ENCODE assay signal across 17 cellular contexts in genomic region chr9:34098307-34098706, GRCh38. TPM values are rescaled to one million over a fixed set of nuclear protein-coding genes. Genes with fewer than 3 reads are reported as not detected.
A peak's percentile ranks its signal among the peaks of the same experiment; 100 is the strongest.
DNase-seq lines count a peak whose midpoint lies in the region; ATAC-seq, FAIRE-seq and TF ChIP-seq lines count a peak whose summit lies in the region.
"Had no signal": no experiment of that assay in that cellular context is flagged by ENCODE, and none has a peak within 500 bp of the region (broad histone marks: within the 10 kb centered on the region; RNA-seq: fewer than 3 reads in every experiment).

No MANE protein-coding gene starts in this region.

- no peak overlapping the region for H2AFZ ChIP-seq in OCI-LY3 (ENCODE audit: low read depth, low read length)
- H2AFZ ChIP-seq in neural progenitor cell (replicated peaks), result no peak overlapping the region

- no peaks in the 10 kb centered on the region for H3K4me1 Mint-ChIP-seq in neural progenitor cell

- H3K27me3 Mint-ChIP-seq in neural progenitor cell (ENCODE audit: insufficient read depth, low read depth), result peaks cover 3% of the 10 kb centered on the region
- H3K27me3 Mint-ChIP-seq: natural killer cell treated with Interleukin-12 subunit alpha and Interleukin-12 subunit beta and Interleukin-15 and Interleukin-18, amount 100 ng/mL, for 72 hours had no signal

- H3K4me1 ChIP-seq in OCI-LY3 (ENCODE audit: low read length) (peaks cover 32% of the 10 kb centered on the region), neural progenitor cell (no peaks in the 10 kb centered on the region)
- H3K4me1 ChIP-seq: breast epithelium, upper lobe of left lung had no signal

- H3K9me3 Mint-ChIP-seq in neural progenitor cell, result no peaks in the 10 kb centered on the region
- H3K9me3 Mint-ChIP-seq: activated naive CD4-positive, alpha-beta T cell treated with anti-CD3 and anti-CD28 coated beads, Interleukin-2, amount 50 U/mL, for 72 hours; natural killer cell treated with Interleukin-12 subunit alpha and Interleukin-12 subunit beta and Interleukin-15 and Interleukin-18, amount 100 ng/mL, for 72 hours had no signal

- H3K4me2 ChIP-seq in OCI-LY3 (ENCODE audit: low read length), result peak overlapping the region; percentile 80
- H3K4me2 ChIP-seq in neural progenitor cell, result no peak overlapping the region

- H3F3A ChIP-seq in neural progenitor cell (ENCODE audit: low read depth), result no peaks in the 10 kb centered on the region

- ATAC-seq in GM19463 (IDR thresholded peaks at IDR 0.05; ENCODE audit: unreplicated experiment) (peak; percentile 59), HG02884 (IDR thresholded peaks at IDR 0.05; ENCODE audit: unreplicated experiment) (peak; percentile 70)
- ATAC-seq: activated naive CD4-positive, alpha-beta T cell treated with anti-CD3 and anti-CD28 coated beads, Interleukin-2, amount 50 U/mL, for 72 hours; natural killer cell treated with Interleukin-12 subunit alpha and Interleukin-12 subunit beta and Interleukin-15 and Interleukin-18, amount 100 ng/mL, for 72 hours; SK-N-SH treated with all-trans-retinoic acid at 6 μM for 48 hours had no signal

- no peak overlapping the region for H3K27ac Mint-ChIP-seq in neural progenitor cell
- H3K27ac Mint-ChIP-seq: activated naive CD4-positive, alpha-beta T cell treated with anti-CD3 and anti-CD28 coated beads, Interleukin-2, amount 50 U/mL, for 72 hours; natural killer cell treated with Interleukin-12 subunit alpha and Interleukin-12 subunit beta and Interleukin-15 and Interleukin-18, amount 100 ng/mL, for 72 hours had no signal

- H3K9me3 ChIP-seq in OCI-LY3 (ENCODE audit: insufficient read depth, low read length) (no peaks in the 10 kb centered on the region), neural progenitor cell (ENCODE audit: low read depth) (no peaks in the 10 kb centered on the region)
- H3K9me3 ChIP-seq: breast epithelium, upper lobe of left lung had no signal

- no peaks in the 10 kb centered on the region for H3K27me3 ChIP-seq in OCI-LY3 (ENCODE audit: low read depth, low read length)
- H3K27me3 ChIP-seq in neural progenitor cell, result no peaks in the 10 kb centered on the region
- H3K27me3 ChIP-seq: breast epithelium, upper lobe of left lung had no signal

- H3K27ac ChIP-seq in OCI-LY3 (ENCODE audit: low read length) (peak overlapping the region; percentile 97), neural progenitor cell (no peak overlapping the region)
- H3K27ac ChIP-seq: breast epithelium, upper lobe of left lung had no signal

- H3K79me2 ChIP-seq in OCI-LY3 (ENCODE audit: low read length) (peaks cover 3% of the 10 kb centered on the region; the same call in 1 of the 2 replicates), neural progenitor cell (ENCODE audit: low read depth) (no peaks in the 10 kb centered on the region)

- H3K4me3 ChIP-seq in OCI-LY3 (ENCODE audit: low read length), result peak overlapping the region; percentile 54
- no peak overlapping the region for H3K4me3 ChIP-seq in neural progenitor cell
- H3K4me3 ChIP-seq: breast epithelium, upper lobe of left lung had no signal

- no peak for DNase-seq in GM12892 (ENCODE audit: insufficient read length)
- no peak for DNase-seq in NCI-H1092 (lab: John Stamatoyannopoulos, UW)
- no peak for DNase-seq in neural progenitor cell (ENCODE audit: low spot score)
- DNase-seq in NCI-H1417 (lab: John Stamatoyannopoulos, UW), result no peak
- DNase-seq in activated CD4-positive, alpha-beta T cell treated with anti-CD3 and anti-CD28 coated beads, Interleukin-2, amount 50 U/mL, for 1 hour, result no peak
- DNase-seq: activated CD4-positive, CD25-positive, alpha-beta regulatory T cell; effector CD4-positive, alpha-beta T cell; MM.1S; stimulated activated CD4-positive, alpha-beta T cell treated with anti-CD3 and anti-CD28 coated beads, Interleukin-4, amount 100 ng/mL, for 1 hour; upper lobe of left lung had no signal

- TF ChIP-seq POLR2A in GM12892 (IDR thresholded peaks at IDR 0.05; ENCODE audit: low read depth, low read length), result no peak

- peak; percentile 78 for FAIRE-seq in GM12892 (lab: Jason Lieb, UNC)

- peak overlapping the region; percentile 59 for H3K9ac ChIP-seq in OCI-LY3 (ENCODE audit: low read length)
- no peak overlapping the region for H3K9ac ChIP-seq in neural progenitor cell

- H3K36me3 ChIP-seq in OCI-LY3 (replicated peaks; ENCODE audit: low read depth, low read length), result peaks cover 30% of the 10 kb centered on the region
- H3K36me3 ChIP-seq in neural progenitor cell, result no peaks in the 10 kb centered on the region

- no peak for TF ChIP-seq CTCF in OCI-LY3 (IDR thresholded peaks at IDR 0.05; ENCODE audit: low read depth, low read length)
- no peak for TF ChIP-seq CTCF in neural progenitor cell (IDR thresholded peaks at IDR 0.05)

- peaks cover 16% of the 10 kb centered on the region for H3K36me3 Mint-ChIP-seq in neural progenitor cell
- H3K36me3 Mint-ChIP-seq: activated naive CD4-positive, alpha-beta T cell treated with anti-CD3 and anti-CD28 coated beads, Interleukin-2, amount 50 U/mL, for 72 hours had no signal

- no peak overlapping the region for H3K4me3 Mint-ChIP-seq in neural progenitor cell
- H3K4me3 Mint-ChIP-seq: natural killer cell treated with Interleukin-12 subunit alpha and Interleukin-12 subunit beta and Interleukin-15 and Interleukin-18, amount 100 ng/mL, for 72 hours had no signal

- 0 out of 2 replicates have a peak, but pooled peaks cover 5% of the 10 kb centered on the region for H4K20me1 ChIP-seq in OCI-LY3 (ENCODE audit: insufficient read depth, low read length)
- no peaks in the 10 kb centered on the region for H4K20me1 ChIP-seq in neural progenitor cell (ENCODE audit: low read depth)

RNA-seq across cellular contexts. Expression of gene DCAF12, which starts 28.2 kb away (rescaled TPM):
- polyA plus RNA-seq in GM12892 (2012; ENCODE audit: missing spikeins), result 23.8 TPM
- total RNA-seq in neural progenitor cell (ENCODE audit: low replicate concordance), result 37.6 and 41.0 TPM in 2 replicates

RNA-seq across cellular contexts. Expression of gene UBAP2, which starts 49.6 kb away (rescaled TPM):
- polyA plus RNA-seq in GM12892 (2012; ENCODE audit: missing spikeins), result 18.3 TPM
- total RNA-seq in neural progenitor cell (ENCODE audit: low replicate concordance), result 24.3 and 28.8 TPM in 2 replicates
